20 cellular contexts compared by ENCODE assay signal in genomic region chr9:82513976-82514735, GRCh38.
A peak's percentile ranks its signal among the peaks of the same experiment; 100 is the strongest.
DNase-seq lines count a peak whose midpoint lies in the region; ATAC-seq and TF ChIP-seq lines count a peak whose summit lies in the region.
"Had no signal": no experiment of that assay in that cellular context is flagged by ENCODE, and none has a peak within 500 bp of the region (broad histone marks: within the 10 kb centered on the region; RNA-seq: fewer than 3 reads in every experiment).

No MANE protein-coding gene starts in this region.

- H3K36me3 ChIP-seq in left ventricle myocardium inferior (no peaks in the 10 kb centered on the region), right atrium auricular region (no peaks in the 10 kb centered on the region), aorta (ENCODE audit: control insufficient read depth in 1 of 2, insufficient read depth in 2 of 2, low read length in 1 of 2) (no peaks in the 10 kb centered on the region), ascending aorta (no peaks in the 10 kb centered on the region)

- H3K4me3 ChIP-seq in left ventricle myocardium inferior (no peak overlapping the region), right atrium auricular region (no peak overlapping the region), aorta (ENCODE audit: low read length in 2 of 2) (no peak overlapping the region), ascending aorta (no peak overlapping the region)
- H3K4me3 ChIP-seq: GM12878 had no signal

- H3K27me3 ChIP-seq in left ventricle myocardium inferior (ENCODE audit: low read depth): no peaks in the 10 kb centered on the region
- H3K27me3 ChIP-seq in right atrium auricular region: no peaks in the 10 kb centered on the region
- H3K27me3 ChIP-seq in aorta (ENCODE audit: control insufficient read depth in 1 of 2, insufficient read depth in 2 of 2, low read length in 1 of 2): no peaks in the 10 kb centered on the region
- no peaks in the 10 kb centered on the region for H3K27me3 ChIP-seq in ascending aorta

- H3K4me1 Mint-ChIP-seq in mesothelial cell of epicardium: peaks cover 37% of the 10 kb centered on the region
- H3K4me1 Mint-ChIP-seq in activated naive CD4-positive, alpha-beta T cell treated with anti-CD3 and anti-CD28 coated beads for 36 hours (ENCODE audit: low read depth): no peaks in the 10 kb centered on the region
- H3K4me1 Mint-ChIP-seq: CD4-positive, alpha-beta memory T cell had no signal

- peaks cover 7% of the 10 kb centered on the region for H3K9me3 Mint-ChIP-seq in mesothelial cell of epicardium
- peaks cover 5% of the 10 kb centered on the region for H3K9me3 Mint-ChIP-seq in activated naive CD4-positive, alpha-beta T cell treated with anti-CD3 and anti-CD28 coated beads for 36 hours

- ATAC-seq in aorta (ENCODE audit: low FRiP score): peak; percentile 78
- no peak for ATAC-seq in GM18511 (IDR thresholded peaks at IDR 0.05; ENCODE audit: unreplicated experiment)
- ATAC-seq: GM12878, PC-3 had no signal

- DNase-seq in left ventricle myocardium inferior: no peak
- DNase-seq in right atrium auricular region (ENCODE audit: low spot score): no peak
- peak; percentile 31 for DNase-seq in amniotic epithelial cell (ENCODE audit: low read depth)
- DNase-seq in mesothelial cell of epicardium (ENCODE audit: low spot score in 2 of 2, unreplicated experiment in 2 of 2): no peak
- no peak for DNase-seq in aorta
- no peak for DNase-seq in ascending aorta (ENCODE audit: low spot score in 2 of 2)
- DNase-seq in activated naive CD4-positive, alpha-beta T cell treated with anti-CD3 and anti-CD28 coated beads for 36 hours: no peak
- DNase-seq: 8988T; CD4-positive, alpha-beta memory T cell; DMS153; KG1; NCI-H1417; NCI-H187; NCI-H345; NCI-H526; PC-3; RPMI8226; SHP77 treated with DMSO at 0.1 percent for 48 hours had no signal

- H3K4me1 ChIP-seq in left ventricle myocardium inferior (peaks cover 21% of the 10 kb centered on the region), right atrium auricular region (peaks cover 0 to 24% of the 10 kb centered on the region in 2 donors), aorta (ENCODE audit: control insufficient read depth in 1 of 2, insufficient read depth in 2 of 2, low read length in 2 of 2) (peaks cover 3 to 6% of the 10 kb centered on the region in 2 donors), ascending aorta (peaks cover 0 to 15% of the 10 kb centered on the region in 2 donors)

- H3K9me3 ChIP-seq in left ventricle myocardium inferior (replicated peaks): no peaks in the 10 kb centered on the region
- H3K9me3 ChIP-seq in right atrium auricular region: no peaks in the 10 kb centered on the region
- no peaks in the 10 kb centered on the region for H3K9me3 ChIP-seq in aorta (ENCODE audit: control insufficient read depth, low read length)
- no peaks in the 10 kb centered on the region for H3K9me3 ChIP-seq in ascending aorta

- H3K27ac ChIP-seq in left ventricle myocardium inferior (replicated peaks) (peak overlapping the region; percentile 66), right atrium auricular region (no peak overlapping the region), aorta (ENCODE audit: low read depth in 1 of 2, low read length in 2 of 2) (no peak overlapping the region), ascending aorta (no peak overlapping the region)

- no peak for TF ChIP-seq CTCF in left ventricle myocardium inferior (IDR thresholded peaks at IDR 0.05; ENCODE audit: borderline replicate concordance)
- TF ChIP-seq CTCF in right atrium auricular region (IDR thresholded peaks at IDR 0.05): no peak
- TF ChIP-seq CTCF in mesothelial cell of epicardium (IDR thresholded peaks at IDR 0.05; ENCODE audit: unreplicated experiment): no peak
- no peak for TF ChIP-seq CTCF in ascending aorta (IDR thresholded peaks at IDR 0.05)

- H3K27me3 Mint-ChIP-seq in mesothelial cell of epicardium (ENCODE audit: low read depth): no peaks in the 10 kb centered on the region
- no peaks in the 10 kb centered on the region for H3K27me3 Mint-ChIP-seq in activated naive CD4-positive, alpha-beta T cell treated with anti-CD3 and anti-CD28 coated beads for 36 hours (ENCODE audit: low read depth)
- H3K27me3 Mint-ChIP-seq: CD4-positive, alpha-beta memory T cell had no signal

- H3K27ac Mint-ChIP-seq in mesothelial cell of epicardium: peak overlapping the region; percentile 47
- H3K27ac Mint-ChIP-seq in activated naive CD4-positive, alpha-beta T cell treated with anti-CD3 and anti-CD28 coated beads for 36 hours: no peak overlapping the region
- H3K27ac Mint-ChIP-seq: CD4-positive, alpha-beta memory T cell had no signal

- peaks cover 1% of the 10 kb centered on the region for H3K36me3 Mint-ChIP-seq in mesothelial cell of epicardium
- no peaks in the 10 kb centered on the region for H3K36me3 Mint-ChIP-seq in activated naive CD4-positive, alpha-beta T cell treated with anti-CD3 and anti-CD28 coated beads for 36 hours (ENCODE audit: low read depth)
- H3K36me3 Mint-ChIP-seq: CD4-positive, alpha-beta memory T cell had no signal

- 1 to 9% methylated on average over 3 of the region's 3 CpGs for WGBS in aorta, 2 donors

- CTCF ChIA-PET in activated naive CD4-positive, alpha-beta T cell treated with anti-CD3 and anti-CD28 coated beads for 36 hours (lab: Charles Lee): no interaction called here

- no peak overlapping the region for H3K4me3 Mint-ChIP-seq in mesothelial cell of epicardium
- no peak overlapping the region for H3K4me3 Mint-ChIP-seq in activated naive CD4-positive, alpha-beta T cell treated with anti-CD3 and anti-CD28 coated beads for 36 hours
- H3K4me3 Mint-ChIP-seq: CD4-positive, alpha-beta memory T cell had no signal

- intact Hi-C loops in left ventricle myocardium inferior (cut with micrococcal nuclease) (no loop called here), aorta (cut with DNase I) (no loop called here), ascending aorta (cut with DNase I) (no loop called here)
- intact Hi-C loops in activated naive CD4-positive, alpha-beta T cell treated with anti-CD3 and anti-CD28 coated beads for 36 hours (cut with micrococcal nuclease): no loop called here
